Comparison of ENCODE assay signal across 15 cellular contexts in the genomic region with DNA sequence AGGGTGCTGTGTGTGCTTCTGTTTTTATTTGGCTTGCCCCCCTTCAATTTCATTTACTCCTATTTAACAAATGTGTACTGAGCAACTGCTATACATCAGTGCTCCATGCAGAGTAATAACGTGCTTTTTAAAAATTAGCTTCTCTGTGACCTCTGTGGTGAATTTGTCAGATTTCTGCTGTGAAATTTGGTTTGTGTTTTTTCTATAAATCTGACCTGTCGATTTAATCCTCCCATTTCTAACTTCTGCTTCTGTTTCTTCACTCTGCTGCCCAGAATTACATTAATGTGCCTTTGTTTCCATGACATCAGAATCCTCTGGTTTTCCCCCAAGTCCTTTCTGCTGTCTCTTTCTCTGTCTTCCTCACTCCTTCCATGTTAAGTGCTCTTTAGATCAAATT.
DNase-seq lines count a peak whose midpoint lies in the region; ATAC-seq, FAIRE-seq and TF ChIP-seq lines count a peak whose summit lies in the region.
"Had no signal": no experiment of that assay in that cellular context is flagged by ENCODE, and none has a peak within 500 bp of the region (broad histone marks: within the 10 kb centered on the region; RNA-seq: fewer than 3 reads in every experiment).

No MANE protein-coding gene starts in this region.

- H3K9me3 ChIP-seq in mesenchymal stem cell (ENCODE audit: control insufficient read depth, low read length): no peaks in the 10 kb centered on the region
- H3K9me3 ChIP-seq: Peyer's patch had no signal

- no peak overlapping the region for H4K8ac ChIP-seq in mesenchymal stem cell (ENCODE audit: low read length)

- in situ Hi-C loops in GM13977 (cut with MboI; ENCODE audit: low pct_unique_long_range_greater_than_20kb, low sequenced_read_pairs, unreplicated experiment): loop anchor here (25.0 kb wide), 1 partner anchor 505 kb away; no protein-coding TSS in a partner anchor

- H2AFZ ChIP-seq in mesenchymal stem cell (ENCODE audit: low read depth, low read length): no peak overlapping the region

- no peak for FAIRE-seq in HTR-8/SVneo (lab: Jason Lieb, UNC)

- no peak overlapping the region for H3K14ac ChIP-seq in mesenchymal stem cell (ENCODE audit: low read length in 2 of 2)

- no peaks in the 10 kb centered on the region for H3K36me3 ChIP-seq in mesenchymal stem cell (ENCODE audit: control insufficient read depth in 1 of 2, insufficient read depth in 2 of 2, low read depth in 1 of 2, low read length in 2 of 2)
- H3K36me3 ChIP-seq: Peyer's patch had no signal

- H2BK5ac ChIP-seq in mesenchymal stem cell (ENCODE audit: low read depth, low read length, poor library complexity, severe bottlenecking): no peak overlapping the region

- H3K27me3 ChIP-seq in mesenchymal stem cell (ENCODE audit: control insufficient read depth in 1 of 2, insufficient read depth in 1 of 2, low read length in 2 of 2): no peaks in the 10 kb centered on the region
- H3K27me3 ChIP-seq: Peyer's patch had no signal

- H4K91ac ChIP-seq in mesenchymal stem cell (ENCODE audit: low read length): no peak overlapping the region

- no peak overlapping the region for H3K18ac ChIP-seq in mesenchymal stem cell (ENCODE audit: low read depth in 1 of 2, low read length in 2 of 2)

- no peak overlapping the region for H2BK120ac ChIP-seq in mesenchymal stem cell (ENCODE audit: low read depth, low read length)

- H3K27ac ChIP-seq in mesenchymal stem cell (ENCODE audit: low read length, poor library complexity, severe bottlenecking): no peak overlapping the region
- H3K27ac ChIP-seq: Peyer's patch had no signal

- H3K4me3 ChIP-seq in mesenchymal stem cell (ENCODE audit: insufficient read depth in 1 of 2, low read depth in 1 of 2, low read length in 2 of 2): no peak overlapping the region
- H3K4me3 ChIP-seq: Peyer's patch had no signal

- no peak overlapping the region for H2BK12ac ChIP-seq in mesenchymal stem cell (ENCODE audit: low read length in 2 of 2)

- no peak overlapping the region for H3K4me2 ChIP-seq in mesenchymal stem cell (ENCODE audit: low read length, poor library complexity, severe bottlenecking)

- peak overlapping the region; percentile 36 for H3K9ac ChIP-seq in mesenchymal stem cell (ENCODE audit: low read length)

- H3K4me1 ChIP-seq in mesenchymal stem cell (ENCODE audit: control insufficient read depth, insufficient read depth, low read depth, low read length): peaks cover under 1% of the 10 kb centered on the region
- H3K4me1 ChIP-seq: Peyer's patch had no signal

- DNase-seq in GM13977 (ENCODE audit: low spot score): peak; percentile 31
- peak; percentile 22 for DNase-seq in NCI-H69 (lab: John Stamatoyannopoulos, UW)
- peak; percentile 12 for DNase-seq in mesenchymal stem cell
- DNase-seq in HTR-8/SVneo (ENCODE audit: insufficient read length, low spot score): no peak
- DNase-seq in T-helper 2 cell: no peak
- DNase-seq in NCI-H2196 (lab: John Stamatoyannopoulos, UW; ENCODE audit: unreplicated experiment): no peak
- DNase-seq: DMS53, EL, H7, HFFc6, MV-4-11, NCI-H2107, NCI-H345, Peyer's patch had no signal

- WGBS in mesenchymal stem cell: 85% methylated on average over 1 of the region's 2 CpGs

- H3K79me1 ChIP-seq in mesenchymal stem cell (replicated peaks; ENCODE audit: low read length, poor library complexity, severe bottlenecking): no peaks in the 10 kb centered on the region

- TF ChIP-seq CTCF in GM13977 (IDR thresholded peaks at IDR 0.05; ENCODE audit: extremely low read depth, insufficient read depth, missing control alignments): no peak

- H2BK15ac ChIP-seq in mesenchymal stem cell (ENCODE audit: low read depth, poor library complexity, severe bottlenecking): no peak overlapping the region

- H2AK5ac ChIP-seq in mesenchymal stem cell (ENCODE audit: low read length, severe bottlenecking): no peak overlapping the region

- no peak overlapping the region for H3K4ac ChIP-seq in mesenchymal stem cell (ENCODE audit: low read depth in 1 of 2, low read length in 2 of 2)

- ATAC-seq in HG03097 (IDR thresholded peaks at IDR 0.05; ENCODE audit: low FRiP score, unreplicated experiment): no peak

- no peak overlapping the region for H3K23ac ChIP-seq in mesenchymal stem cell (ENCODE audit: low read length in 2 of 2)

Comparison
In these comparisons a context has a peak if more than half of its experiments do, and no peak if none do; other contexts are left out.
1. DNase-seq: peak in GM13977 (single experiment), NCI-H69 (single experiment) and mesenchymal stem cell (single experiment); none in HTR-8/SVneo (single experiment), T-helper 2 cell (0 of 5) and NCI-H2196 (single experiment).